20 cellular contexts compared by ENCODE assay signal in genomic region chr10:70650104-70650503, GRCh38. TPM values are rescaled to one million over a fixed set of nuclear protein-coding genes. Genes with fewer than 3 reads are reported as not detected.
"Had no signal": no experiment of that assay in that cellular context is flagged by ENCODE, and none has a peak within 500 bp of the region (broad histone marks: within the 10 kb centered on the region; RNA-seq: fewer than 3 reads in every experiment).

No MANE protein-coding gene starts in this region.

- H3K4me3 ChIP-seq: MG63 had no signal

- H3K27me3 ChIP-seq: MG63 had no signal

- H3K36me3 ChIP-seq: MG63 had no signal

- H3K9me3 ChIP-seq: MG63 had no signal

- DNase-seq: activated B cell treated with CpG ODN at 0.5 μM for 24 hours; activated CD4-positive, alpha-beta T cell treated with anti-CD3 and anti-CD28 coated beads for 1 hour; activated CD4-positive, alpha-beta T cell treated with anti-CD3 and anti-CD28 coated beads, Interleukin-2, amount 10 ng/mL, durations not matched to agents 24 days and 14 days; activated CD8-positive, alpha-beta memory T cell treated with anti-CD3 and anti-CD28 coated beads for 24 hours; activated effector memory CD4-positive, alpha-beta T cell treated with anti-CD3 and anti-CD28 coated beads, Interleukin-2, amount 50 U/mL, for 16 hours; activated naive CD4-positive, alpha-beta T cell treated with Interleukin-2 at 50 U/mL for 16 hours; activated naive CD8-positive, alpha-beta T cell treated with anti-CD3 and anti-CD28 coated beads, Interleukin-2, amount 50 U/mL, for 24 hours; activated T-cell treated with anti-CD3 and anti-CD28 coated beads, Interleukin-2, amount 50 U/mL, for 4 hours; amygdala; cerebellar nuclear complex; KBM-7; NCI-H1105; NCI-H1436; NCI-H1694 treated with DMSO at 0.1 percent for 48 hours; NCI-H2029 treated with DMSO at 0.1 percent for 48 hours; NCI-H524; SIG-M5; T-helper 17 cell had no signal

RNA-seq across cellular contexts. Expression of gene ADAMTS14, which starts 22.2 kb away (rescaled TPM):
- total RNA-seq: activated CD4-positive, alpha-beta memory T cell treated with anti-CD3 and anti-CD28 coated beads for 36 hours; T-helper 17 cell had no signal
